Comparison of ENCODE assay signal across 34 cellular contexts in the genomic region with DNA sequence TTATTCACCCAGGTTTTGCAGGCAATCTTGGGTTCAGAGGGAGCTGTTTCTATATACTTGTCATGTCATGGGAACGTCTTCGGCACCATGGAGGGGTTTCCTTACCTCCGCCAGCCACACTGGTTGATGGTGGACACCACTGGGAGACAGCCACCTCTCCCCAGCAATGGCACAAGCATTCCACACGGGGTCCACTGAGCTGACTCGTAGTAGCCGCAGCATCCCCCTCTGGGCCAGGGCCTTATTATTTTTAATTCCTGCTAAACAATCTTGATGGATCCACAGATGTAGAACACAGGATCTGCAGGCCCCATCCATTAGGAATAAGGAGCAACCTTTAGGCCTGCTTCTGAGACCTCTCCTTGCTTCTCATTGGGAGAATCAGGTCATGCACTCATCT.
"Had no signal": no experiment of that assay in that cellular context is flagged by ENCODE, and none has a peak within 500 bp of the region (broad histone marks: within the 10 kb centered on the region; RNA-seq: fewer than 3 reads in every experiment).

No MANE protein-coding gene starts in this region.

- H3K9me3 ChIP-seq: ascending aorta, body of pancreas had no signal

- H3K36me3 Mint-ChIP-seq: activated naive CD4-positive, alpha-beta T cell treated with anti-CD3 and anti-CD28 coated beads, Interleukin-2, amount 50 U/mL, for 24 hours; activated naive CD8-positive, alpha-beta T cell treated with anti-CD3 and anti-CD28 coated beads, Interleukin-2, amount 10 ng/mL, durations not matched to agents 7 days and 5 days; T-cell had no signal

- H3K27me3 ChIP-seq: ascending aorta, body of pancreas, Peyer's patch had no signal

- H3K4me3 ChIP-seq: ascending aorta, body of pancreas, Peyer's patch had no signal

- DNase-seq: activated B cell treated with CpG ODN at 0.5 μM for 24 hours; activated CD4-positive, alpha-beta memory T cell treated with anti-CD3 and anti-CD28 coated beads, Interleukin-2, amount 10 ng/mL, durations not matched to agents 7 days and 5 days; activated CD4-positive, alpha-beta T cell treated with anti-CD3 and anti-CD28 coated beads for 4 hours; activated CD4-positive, CD25-positive, alpha-beta regulatory T cell treated with anti-CD3 and anti-CD28 coated beads, Interleukin-2, amount 50 U/mL, for 72 hours; activated gamma-delta T cell; activated naive CD4-positive, alpha-beta T cell treated with Interleukin-2 at 50 U/mL for 16 hours; activated naive CD8-positive, alpha-beta T cell treated with anti-CD3 and anti-CD28 coated beads, Interleukin-2, amount 10 ng/mL, durations not matched to agents 7 days and 5 days; activated T-cell treated with anti-CD3 and anti-CD28 coated beads, Interleukin-2, amount 50 U/mL, for 24 hours; amygdala; body of pancreas; central memory CD4-positive, alpha-beta T cell; MM.1S; MV-4-11; NCI-H1092; NCI-H1417; NCI-H146; NCI-H187; NCI-H2029 treated with DMSO at 0.1 percent for 48 hours; NCI-H2171 treated with DMSO at 0.1 percent for 48 hours; NCI-H446 treated with DMSO at 0.1 percent for 48 hours; NCI-H524 treated with DMSO at 0.1 percent for 48 hours; PC-3; RPMI8226; SIG-M5; T-cell; T-helper 17 cell had no signal

- H3K4me1 Mint-ChIP-seq: activated B cell treated with CpG ODN at 0.5 μM for 24 hours; activated CD4-positive, alpha-beta memory T cell treated with anti-CD3 and anti-CD28 coated beads, Interleukin-2, amount 10 ng/mL, durations not matched to agents 7 days and 5 days had no signal

- ATAC-seq: body of pancreas, HepG2, PC-3, SK-N-SH treated with all-trans-retinoic acid at 6 μM for 48 hours, T-cell, T-helper 17 cell had no signal

- H3K9me3 Mint-ChIP-seq: activated CD4-positive, alpha-beta memory T cell treated with anti-CD3 and anti-CD28 coated beads, Interleukin-2, amount 10 ng/mL, durations not matched to agents 7 days and 5 days; activated naive CD4-positive, alpha-beta T cell treated with anti-CD3 and anti-CD28 coated beads, Interleukin-2, amount 50 U/mL, for 24 hours; activated T-cell treated with anti-CD3 and anti-CD28 coated beads, Interleukin-2, amount 50 U/mL, for 24 hours; activated T-helper 2 cell treated with anti-CD3 and anti-CD28 coated beads, Interferon-gamma antibody, Interleukin-2, Interleukin-4, amounts not matched to agents 10 μg/mL and 5 μg/mL and 100 μg/mL, durations not matched to agents 14 hours and 24 hours and 36 hours had no signal

- H3K27ac ChIP-seq: ascending aorta, body of pancreas, KMS-11, Peyer's patch, VCaP had no signal

- H3K4me3 Mint-ChIP-seq: activated B cell treated with CpG ODN at 0.5 μM for 24 hours; activated CD4-positive, alpha-beta memory T cell treated with anti-CD3 and anti-CD28 coated beads, Interleukin-2, amount 10 ng/mL, durations not matched to agents 7 days and 5 days; activated naive CD4-positive, alpha-beta T cell treated with anti-CD3 and anti-CD28 coated beads, Interleukin-2, amount 50 U/mL, for 24 hours; activated naive CD8-positive, alpha-beta T cell treated with anti-CD3 and anti-CD28 coated beads, Interleukin-2, amount 10 ng/mL, durations not matched to agents 7 days and 5 days; activated T-cell treated with anti-CD3 and anti-CD28 coated beads, Interleukin-2, amount 50 U/mL, for 24 hours; T-cell; T-helper 17 cell had no signal

- H3K27ac Mint-ChIP-seq: activated B cell treated with CpG ODN at 0.5 μM for 24 hours; activated CD4-positive, alpha-beta memory T cell treated with anti-CD3 and anti-CD28 coated beads, Interleukin-2, amount 10 ng/mL, durations not matched to agents 7 days and 5 days; activated naive CD4-positive, alpha-beta T cell treated with anti-CD3 and anti-CD28 coated beads, Interleukin-2, amount 50 U/mL, for 24 hours; activated naive CD8-positive, alpha-beta T cell treated with anti-CD3 and anti-CD28 coated beads, Interleukin-2, amount 10 ng/mL, durations not matched to agents 7 days and 5 days; activated T-cell treated with anti-CD3 and anti-CD28 coated beads, Interleukin-2, amount 50 U/mL, for 24 hours; activated T-helper 2 cell treated with anti-CD3 and anti-CD28 coated beads, Interferon-gamma antibody, Interleukin-2, Interleukin-4, amounts not matched to agents 10 μg/mL and 5 μg/mL and 100 μg/mL, durations not matched to agents 14 hours and 24 hours and 36 hours; T-cell; T-helper 17 cell had no signal

- H3K4me1 ChIP-seq: ascending aorta, body of pancreas, Peyer's patch had no signal

- H3K36me3 ChIP-seq: ascending aorta, Peyer's patch had no signal

- H3K27me3 Mint-ChIP-seq: T-helper 17 cell had no signal
